Comparison of ENCODE assay signal across 14 cellular contexts in genomic region chr6:14228571-14228970, GRCh38.
DNase-seq lines count a peak whose midpoint lies in the region; ATAC-seq lines count a peak whose summit lies in the region.
"Had no signal": no experiment of that assay in that cellular context is flagged by ENCODE, and none has a peak within 500 bp of the region (broad histone marks: within the 10 kb centered on the region; RNA-seq: fewer than 3 reads in every experiment).

No MANE protein-coding gene starts in this region.

- H2BK15ac ChIP-seq in mesenchymal stem cell (ENCODE audit: low read depth, poor library complexity, severe bottlenecking), result no peak overlapping the region

- H3K4me2 ChIP-seq in mesenchymal stem cell (ENCODE audit: low read length, poor library complexity, severe bottlenecking), result no peak overlapping the region

- peaks cover 1% of the 10 kb centered on the region for H3K4me1 ChIP-seq in mesenchymal stem cell (ENCODE audit: control insufficient read depth, insufficient read depth, low read depth, low read length)
- H3K4me1 ChIP-seq: uterus had no signal

- H3K18ac ChIP-seq in mesenchymal stem cell (ENCODE audit: low read depth in 1 of 2, low read length in 2 of 2), result no peak overlapping the region

- no peak overlapping the region for H3K27ac ChIP-seq in mesenchymal stem cell (ENCODE audit: low read length, poor library complexity, severe bottlenecking)
- H3K27ac ChIP-seq: C4-2B, uterus, VCaP had no signal

- no peak overlapping the region for H4K91ac ChIP-seq in mesenchymal stem cell (ENCODE audit: low read length)

- H3K79me1 ChIP-seq in mesenchymal stem cell (replicated peaks; ENCODE audit: low read length, poor library complexity, severe bottlenecking), result no peaks in the 10 kb centered on the region

- H3K23ac ChIP-seq in mesenchymal stem cell (ENCODE audit: low read length in 2 of 2), result no peak overlapping the region

- no peak overlapping the region for H3K4ac ChIP-seq in mesenchymal stem cell (ENCODE audit: low read depth in 1 of 2, low read length in 2 of 2)

- H3K4me3 ChIP-seq in mesenchymal stem cell (ENCODE audit: insufficient read depth in 1 of 2, low read depth in 1 of 2, low read length in 2 of 2), result no peak overlapping the region
- H3K4me3 ChIP-seq: uterus had no signal

- H3K9ac ChIP-seq in mesenchymal stem cell (ENCODE audit: low read length), result no peak overlapping the region

- H4K8ac ChIP-seq in mesenchymal stem cell (ENCODE audit: low read length), result no peak overlapping the region

- H3K9me3 ChIP-seq in mesenchymal stem cell (ENCODE audit: control insufficient read depth, low read length), result no peaks in the 10 kb centered on the region
- H3K9me3 ChIP-seq: uterus had no signal

- no peak overlapping the region for H2AFZ ChIP-seq in mesenchymal stem cell (ENCODE audit: low read depth, low read length)

- no peak overlapping the region for H2BK5ac ChIP-seq in mesenchymal stem cell (ENCODE audit: low read depth, low read length, poor library complexity, severe bottlenecking)

- H3K27me3 ChIP-seq in mesenchymal stem cell (ENCODE audit: control insufficient read depth in 1 of 2, insufficient read depth in 1 of 2, low read length in 2 of 2), result peaks cover 0 to 9% of the 10 kb centered on the region in 2 experiments
- H3K27me3 ChIP-seq: uterus had no signal

- H2BK12ac ChIP-seq in mesenchymal stem cell (ENCODE audit: low read length in 2 of 2), result no peak overlapping the region

- no peak for ATAC-seq in HG02610 (IDR thresholded peaks at IDR 0.05; ENCODE audit: unreplicated experiment)

- H2AK5ac ChIP-seq in mesenchymal stem cell (ENCODE audit: low read length, severe bottlenecking), result no peak overlapping the region

- DNase-seq in AG08396 (ENCODE audit: low spot score) (peak; percentile 25), GM04503 (ENCODE audit: low read depth) (peak; percentile 31), myocyte (ENCODE audit: low read depth) (peak; percentile 79), GM19238 (ENCODE audit: insufficient read length, low spot score) (no peak), mesenchymal stem cell (no peak), RKO (ENCODE audit: low spot score) (no peak)
- peak; percentile 60 for DNase-seq in activated CD8-positive, alpha-beta memory T cell treated with anti-CD3 and anti-CD28 coated beads, Interleukin-2, amount 50 U/mL, for 48 hours
- DNase-seq: anterior cingulate cortex, islet precursor cell, NCI-H2171 treated with DMSO at 0.1 percent for 48 hours, uterus had no signal

- 90% methylated on average over 6 of the region's 7 CpGs for WGBS in mesenchymal stem cell

- no peaks in the 10 kb centered on the region for H3K36me3 ChIP-seq in mesenchymal stem cell (ENCODE audit: control insufficient read depth in 1 of 2, insufficient read depth in 2 of 2, low read depth in 1 of 2, low read length in 2 of 2)
- H3K36me3 ChIP-seq: uterus had no signal

- H3K14ac ChIP-seq in mesenchymal stem cell (ENCODE audit: low read length in 2 of 2), result no peak overlapping the region

- H2BK120ac ChIP-seq in mesenchymal stem cell (ENCODE audit: low read depth, low read length), result no peak overlapping the region

Comparison
In these comparisons a context has a peak if more than half of its experiments do, and no peak if none do; other contexts are left out.
1. DNase-seq: peak in AG08396 (single experiment), GM04503 (single experiment), activated CD8-positive, alpha-beta memory T cell treated with anti-CD3 and anti-CD28 coated beads, Interleukin-2, amount 50 U/mL, for 48 hours (single experiment) and myocyte (single experiment); none in GM19238 (single experiment), mesenchymal stem cell (single experiment) and RKO (single experiment).